1 cellular context compared by ENCODE assay signal in genomic region chr16:68235105-68235881, GRCh38.
TF ChIP-seq lines count a peak whose summit lies in the region.

No MANE protein-coding gene starts in this region.

TF ChIP-seq in HepG2, 621 proteins besides CTCF, POLR2A, EP300 and RAD21 (continued from another document and continues in another):
- no peak for TF ChIP-seq ELK4 (CRISPR knock-in tag; IDR thresholded peaks at IDR 0.05; ENCODE audit: borderline replicate concordance)
- no peak for TF ChIP-seq PHF21A (CRISPR knock-in tag; IDR thresholded peaks at IDR 0.05)
- TF ChIP-seq KMT2A (CRISPR knock-in tag; IDR thresholded peaks at IDR 0.05), result no peak; the same call in 1 of the 2 replicates
- no peak for TF ChIP-seq GFI1 (CRISPR knock-in tag; IDR thresholded peaks at IDR 0.05; ENCODE audit: borderline replicate concordance)
- TF ChIP-seq, protein P1, sequence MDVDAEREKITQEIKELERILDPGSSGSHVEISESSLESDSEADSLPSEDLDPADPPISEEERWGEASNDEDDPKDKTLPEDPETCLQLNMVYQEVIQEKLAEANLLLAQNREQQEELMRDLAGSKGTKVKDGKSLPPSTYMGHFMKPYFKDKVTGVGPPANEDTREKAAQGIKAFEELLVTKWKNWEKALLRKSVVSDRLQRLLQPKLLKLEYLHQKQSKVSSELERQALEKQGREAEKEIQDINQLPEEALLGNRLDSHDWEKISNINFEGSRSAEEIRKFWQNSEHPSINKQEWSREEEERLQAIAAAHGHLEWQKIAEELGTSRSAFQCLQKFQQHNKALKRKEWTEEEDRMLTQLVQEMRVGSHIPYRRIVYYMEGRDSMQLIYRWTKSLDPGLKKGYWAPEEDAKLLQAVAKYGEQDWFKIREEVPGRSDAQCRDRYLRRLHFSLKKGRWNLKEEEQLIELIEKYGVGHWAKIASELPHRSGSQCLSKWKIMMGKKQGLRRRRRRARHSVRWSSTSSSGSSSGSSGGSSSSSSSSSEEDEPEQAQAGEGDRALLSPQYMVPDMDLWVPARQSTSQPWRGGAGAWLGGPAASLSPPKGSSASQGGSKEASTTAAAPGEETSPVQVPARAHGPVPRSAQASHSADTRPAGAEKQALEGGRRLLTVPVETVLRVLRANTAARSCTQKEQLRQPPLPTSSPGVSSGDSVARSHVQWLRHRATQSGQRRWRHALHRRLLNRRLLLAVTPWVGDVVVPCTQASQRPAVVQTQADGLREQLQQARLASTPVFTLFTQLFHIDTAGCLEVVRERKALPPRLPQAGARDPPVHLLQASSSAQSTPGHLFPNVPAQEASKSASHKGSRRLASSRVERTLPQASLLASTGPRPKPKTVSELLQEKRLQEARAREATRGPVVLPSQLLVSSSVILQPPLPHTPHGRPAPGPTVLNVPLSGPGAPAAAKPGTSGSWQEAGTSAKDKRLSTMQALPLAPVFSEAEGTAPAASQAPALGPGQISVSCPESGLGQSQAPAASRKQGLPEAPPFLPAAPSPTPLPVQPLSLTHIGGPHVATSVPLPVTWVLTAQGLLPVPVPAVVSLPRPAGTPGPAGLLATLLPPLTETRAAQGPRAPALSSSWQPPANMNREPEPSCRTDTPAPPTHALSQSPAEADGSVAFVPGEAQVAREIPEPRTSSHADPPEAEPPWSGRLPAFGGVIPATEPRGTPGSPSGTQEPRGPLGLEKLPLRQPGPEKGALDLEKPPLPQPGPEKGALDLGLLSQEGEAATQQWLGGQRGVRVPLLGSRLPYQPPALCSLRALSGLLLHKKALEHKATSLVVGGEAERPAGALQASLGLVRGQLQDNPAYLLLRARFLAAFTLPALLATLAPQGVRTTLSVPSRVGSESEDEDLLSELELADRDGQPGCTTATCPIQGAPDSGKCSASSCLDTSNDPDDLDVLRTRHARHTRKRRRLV (CRISPR knock-in tag; IDR thresholded peaks at IDR 0.05), result peak; percentile 69; the same call in 1 of the 2 replicates
- no peak for TF ChIP-seq RBM22 (optimal IDR thresholded peaks at IDR 0.05; ENCODE audit: low read length)
- no peak; the same call in 1 of the 2 replicates for TF ChIP-seq STAT6 (CRISPR knock-in tag; IDR thresholded peaks at IDR 0.05; ENCODE audit: borderline replicate concordance)
- no peak for TF ChIP-seq RFX1 (IDR thresholded peaks at IDR 0.05)
- TF ChIP-seq ZMAT3 (CRISPR knock-in tag; conservative IDR thresholded peaks at IDR 0.05), result peak; percentile 56; the same call in 1 of the 2 replicates
- TF ChIP-seq ZC3H4 (CRISPR knock-in tag; IDR thresholded peaks at IDR 0.05; ENCODE audit: borderline replicate concordance), result peak; percentile 23; the same call in 1 of the 2 replicates
- no peak for TF ChIP-seq MZF1 (CRISPR knock-in tag; IDR thresholded peaks at IDR 0.05; ENCODE audit: borderline replicate concordance)
- peak; percentile 69; the same call in 1 of the 2 replicates for TF ChIP-seq ZNF275 (CRISPR knock-in tag; IDR thresholded peaks at IDR 0.05; ENCODE audit: borderline replicate concordance)
- no peak for TF ChIP-seq ZNF775 (CRISPR knock-in tag; IDR thresholded peaks at IDR 0.05; ENCODE audit: borderline replicate concordance)
- TF ChIP-seq CENPT (CRISPR knock-in tag; IDR thresholded peaks at IDR 0.05; ENCODE audit: low read depth), result no peak
- no peak for TF ChIP-seq HNF4A (CRISPR knock-in tag; IDR thresholded peaks at IDR 0.05)
- TF ChIP-seq ATRX (CRISPR knock-in tag; IDR thresholded peaks at IDR 0.05; ENCODE audit: borderline replicate concordance), result no peak
- TF ChIP-seq GATAD2A (CRISPR knock-in tag; IDR thresholded peaks at IDR 0.05), result no peak; the same call in none of the 2 replicates
- TF ChIP-seq ZNF850 (CRISPR knock-in tag; conservative IDR thresholded peaks at IDR 0.05), result 0 out of 2 replicates have a peak, but pooled peaks have one; percentile 79
- TF ChIP-seq AGO1 (IDR thresholded peaks at IDR 0.05; ENCODE audit: low read depth, low read length, poor library complexity, severe bottlenecking), result peak; percentile 52
- TF ChIP-seq, protein P2, sequence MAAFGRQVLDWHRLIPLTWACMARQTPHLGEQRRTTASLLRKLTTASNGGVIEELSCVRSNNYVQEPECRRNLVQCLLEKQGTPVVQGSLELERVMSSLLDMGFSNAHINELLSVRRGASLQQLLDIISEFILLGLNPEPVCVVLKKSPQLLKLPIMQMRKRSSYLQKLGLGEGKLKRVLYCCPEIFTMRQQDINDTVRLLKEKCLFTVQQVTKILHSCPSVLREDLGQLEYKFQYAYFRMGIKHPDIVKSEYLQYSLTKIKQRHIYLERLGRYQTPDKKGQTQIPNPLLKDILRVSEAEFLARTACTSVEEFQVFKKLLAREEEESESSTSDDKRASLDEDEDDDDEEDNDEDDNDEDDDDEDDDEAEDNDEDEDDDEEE (CRISPR knock-in tag; IDR thresholded peaks at IDR 0.05), result no peak
- TF ChIP-seq, protein P3, sequence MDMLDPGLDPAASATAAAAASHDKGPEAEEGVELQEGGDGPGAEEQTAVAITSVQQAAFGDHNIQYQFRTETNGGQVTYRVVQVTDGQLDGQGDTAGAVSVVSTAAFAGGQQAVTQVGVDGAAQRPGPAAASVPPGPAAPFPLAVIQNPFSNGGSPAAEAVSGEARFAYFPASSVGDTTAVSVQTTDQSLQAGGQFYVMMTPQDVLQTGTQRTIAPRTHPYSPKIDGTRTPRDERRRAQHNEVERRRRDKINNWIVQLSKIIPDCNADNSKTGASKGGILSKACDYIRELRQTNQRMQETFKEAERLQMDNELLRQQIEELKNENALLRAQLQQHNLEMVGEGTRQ (IDR thresholded peaks at IDR 0.05; ENCODE audit: low read depth, low read length), result no peak
- TF ChIP-seq, protein P3 (CRISPR knock-in tag; IDR thresholded peaks at IDR 0.05; ENCODE audit: borderline replicate concordance), result no peak; the same call in 1 of the 2 replicates
- no peak for TF ChIP-seq ZNF180 (CRISPR knock-in tag; IDR thresholded peaks at IDR 0.05; ENCODE audit: borderline replicate concordance, low read depth)
- no peak; the same call in 1 of the 2 replicates for TF ChIP-seq SNAPC5 (CRISPR knock-in tag; IDR thresholded peaks at IDR 0.05; ENCODE audit: borderline replicate concordance)
- TF ChIP-seq ZNF776 (CRISPR knock-in tag; IDR thresholded peaks at IDR 0.05), result no peak
- peak; percentile 72; the same call in 1 of the 2 replicates for TF ChIP-seq ZNF773 (CRISPR knock-in tag; IDR thresholded peaks at IDR 0.05; ENCODE audit: borderline replicate concordance)
- TF ChIP-seq, protein P4, sequence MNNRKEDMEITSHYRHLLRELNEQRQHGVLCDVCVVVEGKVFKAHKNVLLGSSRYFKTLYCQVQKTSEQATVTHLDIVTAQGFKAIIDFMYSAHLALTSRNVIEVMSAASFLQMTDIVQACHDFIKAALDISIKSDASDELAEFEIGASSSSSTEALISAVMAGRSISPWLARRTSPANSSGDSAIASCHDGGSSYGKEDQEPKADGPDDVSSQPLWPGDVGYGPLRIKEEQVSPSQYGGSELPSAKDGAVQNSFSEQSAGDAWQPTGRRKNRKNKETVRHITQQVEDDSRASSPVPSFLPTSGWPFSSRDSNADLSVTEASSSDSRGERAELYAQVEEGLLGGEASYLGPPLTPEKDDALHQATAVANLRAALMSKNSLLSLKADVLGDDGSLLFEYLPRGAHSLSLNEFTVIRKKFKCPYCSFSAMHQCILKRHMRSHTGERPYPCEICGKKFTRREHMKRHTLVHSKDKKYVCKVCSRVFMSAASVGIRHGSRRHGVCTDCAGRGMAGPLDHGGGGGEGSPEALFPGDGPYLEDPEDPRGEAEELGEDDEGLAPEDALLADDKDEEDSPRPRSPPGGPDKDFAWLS (CRISPR knock-in tag; IDR thresholded peaks at IDR 0.05; ENCODE audit: borderline replicate concordance), result no peak
- TF ChIP-seq ZNF572 (CRISPR knock-in tag; IDR thresholded peaks at IDR 0.05), result peak; percentile 54; the same call in 1 of the 2 replicates
- TF ChIP-seq FOXP1 (IDR thresholded peaks at IDR 0.05), result no peak
- no peak for TF ChIP-seq FOXP1 (CRISPR knock-in tag; IDR thresholded peaks at IDR 0.05)
- no peak for TF ChIP-seq ZGPAT (CRISPR knock-in tag; IDR thresholded peaks at IDR 0.05)
- TF ChIP-seq NR0B2 (CRISPR knock-in tag; IDR thresholded peaks at IDR 0.05), result peak; percentile 60; the same call in 1 of the 2 replicates
- TF ChIP-seq HDAC1 (CRISPR knock-in tag; IDR thresholded peaks at IDR 0.05), result 0 out of 2 replicates have a peak, but pooled peaks have one; percentile 50
- TF ChIP-seq SALL1 (CRISPR knock-in tag; IDR thresholded peaks at IDR 0.05), result peak; percentile 42; the same call in 1 of the 2 replicates
- no peak for TF ChIP-seq ZNF230 (CRISPR knock-in tag; IDR thresholded peaks at IDR 0.05)
- no peak for TF ChIP-seq SNAI1 (CRISPR knock-in tag; IDR thresholded peaks at IDR 0.05; ENCODE audit: borderline replicate concordance)
- TF ChIP-seq, protein P5, sequence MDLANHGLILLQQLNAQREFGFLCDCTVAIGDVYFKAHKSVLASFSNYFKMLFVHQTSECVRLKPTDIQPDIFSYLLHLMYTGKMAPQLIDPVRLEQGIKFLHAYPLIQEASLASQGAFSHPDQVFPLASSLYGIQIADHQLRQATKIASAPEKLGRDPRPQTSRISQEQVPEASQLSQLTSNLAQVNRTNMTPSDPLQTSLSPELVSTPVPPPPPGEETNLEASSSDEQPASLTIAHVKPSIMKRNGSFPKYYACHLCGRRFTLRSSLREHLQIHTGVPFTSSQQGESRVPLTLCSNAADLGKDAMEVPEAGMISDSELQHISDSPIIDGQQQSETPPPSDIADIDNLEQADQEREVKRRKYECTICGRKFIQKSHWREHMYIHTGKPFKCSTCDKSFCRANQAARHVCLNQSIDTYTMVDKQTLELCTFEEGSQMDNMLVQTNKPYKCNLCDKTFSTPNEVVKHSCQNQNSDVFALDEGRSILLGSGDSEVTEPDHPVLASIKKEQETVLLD (CRISPR knock-in tag; IDR thresholded peaks at IDR 0.05; ENCODE audit: low read depth), result no peak
- no peak for TF ChIP-seq ZBTB37 (CRISPR knock-in tag; IDR thresholded peaks at IDR 0.05)
